Comparison of ENCODE assay signal across 2 cellular contexts in the genomic region with DNA sequence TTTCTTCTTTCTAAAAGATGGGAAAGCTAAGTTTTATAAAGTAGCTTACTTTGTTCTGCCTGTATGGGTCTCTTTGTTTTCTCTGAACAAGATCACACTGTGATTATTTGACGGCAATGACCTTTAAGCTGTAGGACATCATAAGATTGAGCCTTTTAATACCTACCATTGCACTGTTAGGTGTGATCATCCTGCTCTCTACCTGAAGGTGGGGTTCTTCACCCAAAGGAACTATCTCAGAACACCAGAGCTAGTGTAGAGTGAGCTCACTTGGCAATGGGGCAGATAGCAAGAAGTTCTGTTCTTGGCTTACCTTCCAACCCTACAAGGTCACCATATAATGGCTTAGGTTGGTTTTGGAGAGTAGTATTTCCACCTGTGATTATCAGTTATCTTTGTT.
TF ChIP-seq lines count a peak whose summit lies in the region.

No MANE protein-coding gene starts in this region.

TF ChIP-seq in GM23338, 12 proteins besides CTCF, POLR2A, EP300 and RAD21:
- TF ChIP-seq, protein P1, sequence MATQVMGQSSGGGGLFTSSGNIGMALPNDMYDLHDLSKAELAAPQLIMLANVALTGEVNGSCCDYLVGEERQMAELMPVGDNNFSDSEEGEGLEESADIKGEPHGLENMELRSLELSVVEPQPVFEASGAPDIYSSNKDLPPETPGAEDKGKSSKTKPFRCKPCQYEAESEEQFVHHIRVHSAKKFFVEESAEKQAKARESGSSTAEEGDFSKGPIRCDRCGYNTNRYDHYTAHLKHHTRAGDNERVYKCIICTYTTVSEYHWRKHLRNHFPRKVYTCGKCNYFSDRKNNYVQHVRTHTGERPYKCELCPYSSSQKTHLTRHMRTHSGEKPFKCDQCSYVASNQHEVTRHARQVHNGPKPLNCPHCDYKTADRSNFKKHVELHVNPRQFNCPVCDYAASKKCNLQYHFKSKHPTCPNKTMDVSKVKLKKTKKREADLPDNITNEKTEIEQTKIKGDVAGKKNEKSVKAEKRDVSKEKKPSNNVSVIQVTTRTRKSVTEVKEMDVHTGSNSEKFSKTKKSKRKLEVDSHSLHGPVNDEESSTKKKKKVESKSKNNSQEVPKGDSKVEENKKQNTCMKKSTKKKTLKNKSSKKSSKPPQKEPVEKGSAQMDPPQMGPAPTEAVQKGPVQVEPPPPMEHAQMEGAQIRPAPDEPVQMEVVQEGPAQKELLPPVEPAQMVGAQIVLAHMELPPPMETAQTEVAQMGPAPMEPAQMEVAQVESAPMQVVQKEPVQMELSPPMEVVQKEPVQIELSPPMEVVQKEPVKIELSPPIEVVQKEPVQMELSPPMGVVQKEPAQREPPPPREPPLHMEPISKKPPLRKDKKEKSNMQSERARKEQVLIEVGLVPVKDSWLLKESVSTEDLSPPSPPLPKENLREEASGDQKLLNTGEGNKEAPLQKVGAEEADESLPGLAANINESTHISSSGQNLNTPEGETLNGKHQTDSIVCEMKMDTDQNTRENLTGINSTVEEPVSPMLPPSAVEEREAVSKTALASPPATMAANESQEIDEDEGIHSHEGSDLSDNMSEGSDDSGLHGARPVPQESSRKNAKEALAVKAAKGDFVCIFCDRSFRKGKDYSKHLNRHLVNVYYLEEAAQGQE (IDR thresholded peaks at IDR 0.05; ENCODE audit: unreplicated experiment): no peak
- TF ChIP-seq CREB1 (CRISPR knock-in tag; IDR thresholded peaks at IDR 0.05; ENCODE audit: low read depth): no peak
- no peak for TF ChIP-seq NANOG (IDR thresholded peaks at IDR 0.05; ENCODE audit: borderline replicate concordance)
- TF ChIP-seq EZH2 (IDR thresholded peaks at IDR 0.05; ENCODE audit: low read depth, unreplicated experiment): no peak
- TF ChIP-seq, protein P2, sequence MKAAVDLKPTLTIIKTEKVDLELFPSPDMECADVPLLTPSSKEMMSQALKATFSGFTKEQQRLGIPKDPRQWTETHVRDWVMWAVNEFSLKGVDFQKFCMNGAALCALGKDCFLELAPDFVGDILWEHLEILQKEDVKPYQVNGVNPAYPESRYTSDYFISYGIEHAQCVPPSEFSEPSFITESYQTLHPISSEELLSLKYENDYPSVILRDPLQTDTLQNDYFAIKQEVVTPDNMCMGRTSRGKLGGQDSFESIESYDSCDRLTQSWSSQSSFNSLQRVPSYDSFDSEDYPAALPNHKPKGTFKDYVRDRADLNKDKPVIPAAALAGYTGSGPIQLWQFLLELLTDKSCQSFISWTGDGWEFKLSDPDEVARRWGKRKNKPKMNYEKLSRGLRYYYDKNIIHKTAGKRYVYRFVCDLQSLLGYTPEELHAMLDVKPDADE (IDR thresholded peaks at IDR 0.05): no peak
- TF ChIP-seq, protein P3, sequence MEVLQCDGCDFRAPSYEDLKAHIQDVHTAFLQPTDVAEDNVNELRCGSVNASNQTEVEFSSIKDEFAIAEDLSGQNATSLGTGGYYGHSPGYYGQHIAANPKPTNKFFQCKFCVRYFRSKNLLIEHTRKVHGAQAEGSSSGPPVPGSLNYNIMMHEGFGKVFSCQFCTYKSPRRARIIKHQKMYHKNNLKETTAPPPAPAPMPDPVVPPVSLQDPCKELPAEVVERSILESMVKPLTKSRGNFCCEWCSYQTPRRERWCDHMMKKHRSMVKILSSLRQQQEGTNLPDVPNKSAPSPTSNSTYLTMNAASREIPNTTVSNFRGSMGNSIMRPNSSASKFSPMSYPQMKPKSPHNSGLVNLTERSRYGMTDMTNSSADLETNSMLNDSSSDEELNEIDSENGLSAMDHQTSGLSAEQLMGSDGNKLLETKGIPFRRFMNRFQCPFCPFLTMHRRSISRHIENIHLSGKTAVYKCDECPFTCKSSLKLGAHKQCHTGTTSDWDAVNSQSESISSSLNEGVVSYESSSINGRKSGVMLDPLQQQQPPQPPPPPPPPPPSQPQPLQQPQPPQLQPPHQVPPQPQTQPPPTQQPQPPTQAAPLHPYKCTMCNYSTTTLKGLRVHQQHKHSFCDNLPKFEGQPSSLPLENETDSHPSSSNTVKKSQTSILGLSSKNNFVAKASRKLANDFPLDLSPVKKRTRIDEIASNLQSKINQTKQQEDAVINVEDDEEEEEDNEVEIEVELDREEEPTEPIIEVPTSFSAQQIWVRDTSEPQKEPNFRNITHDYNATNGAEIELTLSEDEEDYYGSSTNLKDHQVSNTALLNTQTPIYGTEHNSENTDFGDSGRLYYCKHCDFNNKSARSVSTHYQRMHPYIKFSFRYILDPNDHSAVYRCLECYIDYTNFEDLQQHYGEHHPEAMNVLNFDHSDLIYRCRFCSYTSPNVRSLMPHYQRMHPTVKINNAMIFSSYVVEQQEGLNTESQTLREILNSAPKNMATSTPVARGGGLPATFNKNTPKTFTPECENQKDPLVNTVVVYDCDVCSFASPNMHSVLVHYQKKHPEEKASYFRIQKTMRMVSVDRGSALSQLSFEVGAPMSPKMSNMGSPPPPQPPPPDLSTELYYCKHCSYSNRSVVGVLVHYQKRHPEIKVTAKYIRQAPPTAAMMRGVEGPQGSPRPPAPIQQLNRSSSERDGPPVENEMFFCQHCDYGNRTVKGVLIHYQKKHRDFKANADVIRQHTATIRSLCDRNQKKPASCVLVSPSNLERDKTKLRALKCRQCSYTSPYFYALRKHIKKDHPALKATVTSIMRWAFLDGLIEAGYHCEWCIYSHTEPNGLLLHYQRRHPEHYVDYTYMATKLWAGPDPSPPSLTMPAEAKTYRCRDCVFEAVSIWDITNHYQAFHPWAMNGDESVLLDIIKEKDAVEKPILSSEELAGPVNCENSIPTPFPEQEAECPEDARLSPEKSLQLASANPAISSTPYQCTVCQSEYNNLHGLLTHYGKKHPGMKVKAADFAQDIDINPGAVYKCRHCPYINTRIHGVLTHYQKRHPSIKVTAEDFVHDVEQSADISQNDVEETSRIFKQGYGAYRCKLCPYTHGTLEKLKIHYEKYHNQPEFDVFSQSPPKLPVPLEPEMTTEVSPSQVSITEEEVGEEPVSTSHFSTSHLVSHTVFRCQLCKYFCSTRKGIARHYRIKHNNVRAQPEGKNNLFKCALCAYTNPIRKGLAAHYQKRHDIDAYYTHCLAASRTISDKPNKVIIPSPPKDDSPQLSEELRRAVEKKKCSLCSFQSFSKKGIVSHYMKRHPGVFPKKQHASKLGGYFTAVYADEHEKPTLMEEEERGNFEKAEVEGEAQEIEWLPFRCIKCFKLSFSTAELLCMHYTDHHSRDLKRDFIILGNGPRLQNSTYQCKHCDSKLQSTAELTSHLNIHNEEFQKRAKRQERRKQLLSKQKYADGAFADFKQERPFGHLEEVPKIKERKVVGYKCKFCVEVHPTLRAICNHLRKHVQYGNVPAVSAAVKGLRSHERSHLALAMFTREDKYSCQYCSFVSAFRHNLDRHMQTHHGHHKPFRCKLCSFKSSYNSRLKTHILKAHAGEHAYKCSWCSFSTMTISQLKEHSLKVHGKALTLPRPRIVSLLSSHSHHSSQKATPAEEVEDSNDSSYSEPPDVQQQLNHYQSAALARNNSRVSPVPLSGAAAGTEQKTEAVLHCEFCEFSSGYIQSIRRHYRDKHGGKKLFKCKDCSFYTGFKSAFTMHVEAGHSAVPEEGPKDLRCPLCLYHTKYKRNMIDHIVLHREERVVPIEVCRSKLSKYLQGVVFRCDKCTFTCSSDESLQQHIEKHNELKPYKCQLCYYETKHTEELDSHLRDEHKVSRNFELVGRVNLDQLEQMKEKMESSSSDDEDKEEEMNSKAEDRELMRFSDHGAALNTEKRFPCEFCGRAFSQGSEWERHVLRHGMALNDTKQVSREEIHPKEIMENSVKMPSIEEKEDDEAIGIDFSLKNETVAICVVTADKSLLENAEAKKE (CRISPR knock-in tag; IDR thresholded peaks at IDR 0.05): no peak
- TF ChIP-seq POLR2AphosphoS5 (IDR thresholded peaks at IDR 0.05; ENCODE audit: low read depth): no peak
- TF ChIP-seq EZH2phosphoT487 (IDR thresholded peaks at IDR 0.05; ENCODE audit: unreplicated experiment): no peak

TF ChIP-seq in HepG2, 621 proteins besides CTCF, POLR2A, EP300 and RAD21:
- TF ChIP-seq POGZ (CRISPR knock-in tag; IDR thresholded peaks at IDR 0.05): no peak
- no peak for TF ChIP-seq ELK4 (CRISPR knock-in tag; IDR thresholded peaks at IDR 0.05; ENCODE audit: borderline replicate concordance)
- peak; percentile 28 for TF ChIP-seq STAG1 (CRISPR knock-in tag; IDR thresholded peaks at IDR 0.05)
